22 cellular contexts compared by ENCODE assay signal in genomic region chr4:1956631-1957030, GRCh38.
"Had no signal": no experiment of that assay in that cellular context is flagged by ENCODE, and none has a peak within 500 bp of the region (broad histone marks: within the 10 kb centered on the region; RNA-seq: fewer than 3 reads in every experiment).

No MANE protein-coding gene starts in this region.

- H3K4me1 Mint-ChIP-seq: activated naive CD4-positive, alpha-beta T cell treated with anti-CD3 and anti-CD28 coated beads, Interleukin-2, amount 50 U/mL, for 24 hours; memory B cell; naive thymus-derived CD4-positive, alpha-beta T cell; neural crest cell had no signal

- H3K9me3 ChIP-seq: testis, transverse colon had no signal

- H3K27me3 ChIP-seq: testis, transverse colon had no signal

- H3K4me1 ChIP-seq: parathyroid adenoma, transverse colon had no signal

- H2AFZ ChIP-seq: parathyroid adenoma had no signal

- H3K27ac Mint-ChIP-seq: activated naive CD4-positive, alpha-beta T cell treated with anti-CD3 and anti-CD28 coated beads, Interleukin-2, amount 50 U/mL, for 24 hours; activated T-helper 1 cell treated with anti-CD3 and anti-CD28 coated beads, Interleukin-12 subunit alpha, Interleukin-12 subunit beta, Interleukin-2, Interleukin-4 antibody, amounts not matched to agents 30 ng/mL and 10 ng/mL and 1 ng/mL, durations not matched to agents 14 hours and 24 hours and 36 hours; effector memory CD8-positive, alpha-beta T cell; memory B cell had no signal

- H3K27ac ChIP-seq: coronary artery, parathyroid adenoma, testis, transverse colon, VCaP had no signal

- ATAC-seq: activated CD4-positive, CD25-positive, alpha-beta regulatory T cell treated with anti-CD3 and anti-CD28 coated beads, Interleukin-2, amount 50 U/mL, for 24 hours; effector memory CD8-positive, alpha-beta T cell; naive thymus-derived CD4-positive, alpha-beta T cell; right cardiac atrium; stimulated activated naive CD8-positive, alpha-beta T cell treated with anti-CD3 and anti-CD28 coated beads, Interleukin-15, Interleukin-2, amounts not matched to agents 100 U/mL and 50 U/mL, for 24 hours had no signal

- H3K4me3 ChIP-seq: coronary artery, testis, transverse colon had no signal

- H3K9ac ChIP-seq: parathyroid adenoma had no signal

- H3K79me2 ChIP-seq: parathyroid adenoma had no signal

- H3K27me3 Mint-ChIP-seq: activated naive CD4-positive, alpha-beta T cell treated with anti-CD3 and anti-CD28 coated beads, Interleukin-2, amount 50 U/mL, for 24 hours; effector memory CD8-positive, alpha-beta T cell; memory B cell; naive thymus-derived CD4-positive, alpha-beta T cell had no signal

- DNase-seq: activated CD4-positive, alpha-beta T cell treated with anti-CD3 and anti-CD28 coated beads for 48 hours; activated CD4-positive, alpha-beta T cell treated with anti-CD3 and anti-CD28 coated beads, Interleukin-2, amount 50 U/mL, for 48 hours; activated CD8-positive, alpha-beta memory T cell treated with anti-CD3 and anti-CD28 coated beads, Interleukin-2, amount 50 U/mL, for 4 hours; activated effector memory CD4-positive, alpha-beta T cell treated with anti-CD3 and anti-CD28 coated beads, Interleukin-2, amount 50 U/mL, for 16 hours; activated T-cell treated with anti-CD3 and anti-CD28 coated beads, Interleukin-2, amount 50 U/mL, for 1 hour; effector memory CD8-positive, alpha-beta T cell; hippocampal formation; midbrain; naive thymus-derived CD4-positive, alpha-beta T cell; occipital lobe; right cardiac atrium; stimulated activated naive CD8-positive, alpha-beta T cell treated with anti-CD3 and anti-CD28 coated beads, Interleukin-15, Interleukin-2, amounts not matched to agents 100 U/mL and 50 U/mL, for 24 hours; testis; transverse colon had no signal

- H3K4me3 Mint-ChIP-seq: activated naive CD4-positive, alpha-beta T cell treated with anti-CD3 and anti-CD28 coated beads, Interleukin-2, amount 50 U/mL, for 24 hours; activated T-helper 1 cell treated with anti-CD3 and anti-CD28 coated beads, Interleukin-12 subunit alpha, Interleukin-12 subunit beta, Interleukin-2, Interleukin-4 antibody, amounts not matched to agents 30 ng/mL and 10 ng/mL and 1 ng/mL, durations not matched to agents 14 hours and 24 hours and 36 hours; effector memory CD8-positive, alpha-beta T cell; memory B cell; naive thymus-derived CD4-positive, alpha-beta T cell; neural crest cell had no signal

- H3K9me3 Mint-ChIP-seq: activated naive CD4-positive, alpha-beta T cell treated with anti-CD3 and anti-CD28 coated beads, Interleukin-2, amount 50 U/mL, for 24 hours; activated T-helper 1 cell treated with anti-CD3 and anti-CD28 coated beads, Interleukin-12 subunit alpha, Interleukin-12 subunit beta, Interleukin-2, Interleukin-4 antibody, amounts not matched to agents 30 ng/mL and 10 ng/mL and 1 ng/mL, durations not matched to agents 14 hours and 24 hours and 36 hours; effector memory CD8-positive, alpha-beta T cell; memory B cell; naive thymus-derived CD4-positive, alpha-beta T cell; neural crest cell had no signal
